ENCODE assay signal across 10 cellular contexts in genomic region chr1:197041486-197042353, GRCh38. TPM values are rescaled to one million over a fixed set of nuclear protein-coding genes. Genes with fewer than 3 reads are reported as not detected.
DNase-seq lines count a peak whose midpoint lies in the region; ATAC-seq lines count a peak whose summit lies in the region.
"Had no signal": no experiment of that assay in that cellular context is flagged by ENCODE, and none has a peak within 500 bp of the region (broad histone marks: within the 10 kb centered on the region; RNA-seq: fewer than 3 reads in every experiment).

No MANE protein-coding gene starts in this region.

- H3K9me3 Mint-ChIP-seq in activated CD8-positive, alpha-beta T cell treated with anti-CD3 and anti-CD28 coated beads, Interleukin-2, amount 10 ng/mL, durations not matched to agents 7 days and 5 days (ENCODE audit: insufficient read depth), result no peaks in the 10 kb centered on the region
- peaks cover 0 to 3% (median 0%) of the 10 kb centered on the region in 8 donors for H3K9me3 Mint-ChIP-seq in CD4-positive, alpha-beta memory T cell

- H3K27me3 ChIP-seq in CD4-positive, alpha-beta memory T cell (ENCODE audit: insufficient read depth, low read length), result no peaks in the 10 kb centered on the region

- no peak overlapping the region for H3K27ac ChIP-seq in CD4-positive, alpha-beta memory T cell (ENCODE audit: low read depth, low read length)

- CTCF ChIA-PET in activated CD8-positive, alpha-beta T cell treated with anti-CD3 and anti-CD28 coated beads, Interleukin-2, amount 10 ng/mL, durations not matched to agents 7 days and 5 days (lab: Charles Lee), result no interaction called here
- CTCF ChIA-PET in CD4-positive, alpha-beta memory T cell (lab: Charles Lee; ENCODE audit: partially characterized antibody), result no interaction called here

- intact Hi-C loops in CD4-positive, alpha-beta memory T cell (cut with micrococcal nuclease), result no loop called here

- H3K27me3 Mint-ChIP-seq in activated CD8-positive, alpha-beta T cell treated with anti-CD3 and anti-CD28 coated beads, Interleukin-2, amount 10 ng/mL, durations not matched to agents 7 days and 5 days (ENCODE audit: low read depth), result peaks cover 8% of the 10 kb centered on the region
- H3K27me3 Mint-ChIP-seq in CD4-positive, alpha-beta memory T cell, result peaks cover 2 to 7% of the 10 kb centered on the region in 2 donors

- H3K4me1 Mint-ChIP-seq in activated CD8-positive, alpha-beta T cell treated with anti-CD3 and anti-CD28 coated beads, Interleukin-2, amount 10 ng/mL, durations not matched to agents 7 days and 5 days (ENCODE audit: low read depth), result no peaks in the 10 kb centered on the region
- peaks cover 0 to 3% (median 2%) of the 10 kb centered on the region in 4 donors for H3K4me1 Mint-ChIP-seq in CD4-positive, alpha-beta memory T cell

- H3K4me3 Mint-ChIP-seq in activated CD8-positive, alpha-beta T cell treated with anti-CD3 and anti-CD28 coated beads, Interleukin-2, amount 10 ng/mL, durations not matched to agents 7 days and 5 days, result no peak overlapping the region
- no peak overlapping the region for H3K4me3 Mint-ChIP-seq in CD4-positive, alpha-beta memory T cell

- no peaks in the 10 kb centered on the region for H3K36me3 ChIP-seq in CD4-positive, alpha-beta memory T cell (ENCODE audit: insufficient read depth, low read length)

- H3K9me3 ChIP-seq in CD4-positive, alpha-beta memory T cell (ENCODE audit: control insufficient read depth in 1 of 2, low read length in 2 of 2), result no peaks in the 10 kb centered on the region

- no peak overlapping the region for H3K27ac Mint-ChIP-seq in activated CD8-positive, alpha-beta T cell treated with anti-CD3 and anti-CD28 coated beads, Interleukin-2, amount 10 ng/mL, durations not matched to agents 7 days and 5 days
- H3K27ac Mint-ChIP-seq in CD4-positive, alpha-beta memory T cell, result no peak overlapping the region

- ATAC-seq in GM18517 (IDR thresholded peaks at IDR 0.05; ENCODE audit: unreplicated experiment) (peak; percentile 75), GM21529 (IDR thresholded peaks at IDR 0.05; ENCODE audit: unreplicated experiment) (peak; percentile 89), HG03103 (IDR thresholded peaks at IDR 0.05; ENCODE audit: low read depth, unreplicated experiment) (peak; percentile 55)
- no peak for ATAC-seq in activated CD8-positive, alpha-beta T cell treated with anti-CD3 and anti-CD28 coated beads, Interleukin-2, amount 10 ng/mL, durations not matched to agents 7 days and 5 days

- H3K4me3 ChIP-seq in CD4-positive, alpha-beta memory T cell (ENCODE audit: low read length in 2 of 2), result no peak overlapping the region

- no peaks in the 10 kb centered on the region for H3K36me3 Mint-ChIP-seq in activated CD8-positive, alpha-beta T cell treated with anti-CD3 and anti-CD28 coated beads, Interleukin-2, amount 10 ng/mL, durations not matched to agents 7 days and 5 days (ENCODE audit: low read depth)
- no peaks in the 10 kb centered on the region for H3K36me3 Mint-ChIP-seq in CD4-positive, alpha-beta memory T cell

- POLR2A ChIA-PET in activated CD8-positive, alpha-beta T cell treated with anti-CD3 and anti-CD28 coated beads, Interleukin-2, amount 10 ng/mL, durations not matched to agents 7 days and 5 days (lab: Charles Lee), result no interaction called here
- POLR2A ChIA-PET in CD4-positive, alpha-beta memory T cell (lab: Charles Lee; ENCODE audit: partially characterized antibody), result no interaction called here

- H3K4me1 ChIP-seq in CD4-positive, alpha-beta memory T cell (ENCODE audit: insufficient read depth, low read length), result no peaks in the 10 kb centered on the region

- peak; percentile 42 for DNase-seq in OCI-M1 (lab: John Stamatoyannopoulos, UW)
- DNase-seq in activated CD8-positive, alpha-beta T cell treated with anti-CD3 and anti-CD28 coated beads, Interleukin-2, amount 10 ng/mL, durations not matched to agents 7 days and 5 days, result no peak
- DNase-seq in effector CD4-positive, alpha-beta T cell, result no peak
- DNase-seq in CD4-positive, alpha-beta memory T cell, result no peak
- no peak for DNase-seq in DMS53 treated with DMSO at 0.1 percent for 48 hours (lab: John Stamatoyannopoulos, UW; ENCODE audit: unreplicated experiment)
- DNase-seq: activated CD4-positive, alpha-beta T cell treated with anti-CD3 and anti-CD28 coated beads for 4 hours; NCI-H1436 treated with DMSO at 0.1 percent for 48 hours had no signal

RNA-seq across cellular contexts. Expression of gene F13B, which starts 25.3 kb away (rescaled TPM):
- not detected for total RNA-seq in activated CD8-positive, alpha-beta T cell treated with anti-CD3 and anti-CD28 coated beads, Interleukin-2, amount 10 ng/mL, durations not matched to agents 7 days and 5 days
- not detected for total RNA-seq in CD4-positive, alpha-beta memory T cell
- polyA plus RNA-seq in CD4-positive, alpha-beta memory T cell, result not detected
